ENCODE assay signal across 15 cellular contexts in genomic region chr7:13851756-13852155, GRCh38.
DNase-seq lines count a peak whose midpoint lies in the region; ATAC-seq and TF ChIP-seq lines count a peak whose summit lies in the region.
"Had no signal": no experiment of that assay in that cellular context is flagged by ENCODE, and none has a peak within 500 bp of the region (broad histone marks: within the 10 kb centered on the region; RNA-seq: fewer than 3 reads in every experiment).

No MANE protein-coding gene starts in this region.

- no peak overlapping the region for H3K9ac ChIP-seq in Karpas-422 (ENCODE audit: low read length)

- no peak for TF ChIP-seq CTCF in kidney epithelial cell (IDR thresholded peaks at IDR 0.05; ENCODE audit: insufficient read depth, low read length, poor library complexity, severe bottlenecking)

- H3K27ac ChIP-seq in Karpas-422 (ENCODE audit: low read length): no peak overlapping the region
- H3K27ac ChIP-seq: gastroesophageal sphincter, prostate gland, thoracic aorta had no signal

- intact Hi-C loops in activated T-helper 2 cell treated with anti-CD3 and anti-CD28 coated beads, Interferon-gamma antibody, Interleukin-2, Interleukin-4, amounts not matched to agents 10 μg/mL and 5 μg/mL and 100 μg/mL, durations not matched to agents 14 hours and 24 hours and 36 hours (cut with micrococcal nuclease): loop anchor here (5.0 kb wide), 2 partner anchors 56 to 141 kb away; no protein-coding TSS in a partner anchor

- H3K27me3 ChIP-seq in kidney epithelial cell (ENCODE audit: control insufficient read depth, insufficient read depth, low read length): no peaks in the 10 kb centered on the region
- H3K27me3 ChIP-seq in Karpas-422 (ENCODE audit: low read length): no peaks in the 10 kb centered on the region
- H3K27me3 ChIP-seq: gastroesophageal sphincter had no signal

- no peaks in the 10 kb centered on the region for H3K9me3 Mint-ChIP-seq in activated T-helper 2 cell treated with anti-CD3 and anti-CD28 coated beads, Interferon-gamma antibody, Interleukin-2, Interleukin-4, amounts not matched to agents 10 μg/mL and 5 μg/mL and 100 μg/mL, durations not matched to agents 14 hours and 24 hours and 36 hours
- no peaks in the 10 kb centered on the region for H3K9me3 Mint-ChIP-seq in stimulated activated effector memory CD8-positive, alpha-beta T cell treated with anti-CD3 and anti-CD28 coated beads, Interleukin-12 subunit alpha, Interleukin-12 subunit beta, amount 100 ng/mL, for 72 hours

- no peak overlapping the region for H3K4me2 ChIP-seq in Karpas-422 (ENCODE audit: low read depth, low read length, poor library complexity, severe bottlenecking)

- H3K36me3 ChIP-seq in kidney epithelial cell (ENCODE audit: control insufficient read depth, insufficient read depth, low read length): no peaks in the 10 kb centered on the region
- no peaks in the 10 kb centered on the region for H3K36me3 ChIP-seq in Karpas-422 (ENCODE audit: insufficient read depth, low read length)
- H3K36me3 ChIP-seq: gastroesophageal sphincter, prostate gland, thoracic aorta had no signal

- H2AFZ ChIP-seq in Karpas-422 (ENCODE audit: low read length): no peak overlapping the region

- no peak overlapping the region for H3K4me3 ChIP-seq in kidney epithelial cell (ENCODE audit: low read depth, low read length)
- H3K4me3 ChIP-seq in Karpas-422 (ENCODE audit: low read length): no peak overlapping the region
- H3K4me3 ChIP-seq: gastroesophageal sphincter, prostate gland, thoracic aorta had no signal

- no peak for ATAC-seq in stimulated activated effector memory CD8-positive, alpha-beta T cell treated with anti-CD3 and anti-CD28 coated beads, Interleukin-12 subunit alpha, Interleukin-12 subunit beta, amount 100 ng/mL, for 72 hours
- ATAC-seq: gastroesophageal sphincter had no signal

- peaks cover 1% of the 10 kb centered on the region for H3K27me3 Mint-ChIP-seq in activated T-helper 2 cell treated with anti-CD3 and anti-CD28 coated beads, Interferon-gamma antibody, Interleukin-2, Interleukin-4, amounts not matched to agents 10 μg/mL and 5 μg/mL and 100 μg/mL, durations not matched to agents 14 hours and 24 hours and 36 hours (ENCODE audit: low read depth)

- H3K27ac Mint-ChIP-seq in activated T-helper 2 cell treated with anti-CD3 and anti-CD28 coated beads, Interferon-gamma antibody, Interleukin-2, Interleukin-4, amounts not matched to agents 10 μg/mL and 5 μg/mL and 100 μg/mL, durations not matched to agents 14 hours and 24 hours and 36 hours: no peak overlapping the region
- H3K27ac Mint-ChIP-seq in stimulated activated effector memory CD8-positive, alpha-beta T cell treated with anti-CD3 and anti-CD28 coated beads, Interleukin-12 subunit alpha, Interleukin-12 subunit beta, amount 100 ng/mL, for 72 hours: no peak overlapping the region

- peaks cover 8% of the 10 kb centered on the region for H3K4me1 ChIP-seq in Karpas-422 (ENCODE audit: low read length)
- H3K4me1 ChIP-seq: prostate gland had no signal

- peak; percentile 74 for DNase-seq in COR-L47 (lab: John Stamatoyannopoulos, UW)
- peak; percentile 63 for DNase-seq in NCI-H1436 treated with DMSO at 0.1 percent for 48 hours (lab: John Stamatoyannopoulos, UW)
- DNase-seq in amniotic epithelial cell (ENCODE audit: low read depth): peak; percentile 87
- DNase-seq in kidney epithelial cell (ENCODE audit: low read depth): peak; percentile 14
- no peak for DNase-seq in MV-4-11 (lab: John Stamatoyannopoulos, UW)
- DNase-seq in activated T-helper 2 cell treated with anti-CD3 and anti-CD28 coated beads, Interferon-gamma antibody, Interleukin-2, Interleukin-4, amounts not matched to agents 10 μg/mL and 5 μg/mL and 100 μg/mL, durations not matched to agents 14 hours and 24 hours and 36 hours (ENCODE audit: low spot score): no peak
- no peak for DNase-seq in Karpas-422
- DNase-seq in stimulated activated effector memory CD8-positive, alpha-beta T cell treated with anti-CD3 and anti-CD28 coated beads, Interleukin-12 subunit alpha, Interleukin-12 subunit beta, amount 100 ng/mL, for 72 hours (ENCODE audit: low spot score in 2 of 2): no peak
- DNase-seq: activated CD4-positive, CD25-positive, alpha-beta regulatory T cell treated with anti-CD3 and anti-CD28 coated beads, Interleukin-2, amount 50 U/mL, for 72 hours; CD4-positive, CD25-positive, alpha-beta regulatory T cell; NCI-H1694 treated with DMSO at 0.1 percent for 48 hours; Right ventricle myocardium superior had no signal

- no peaks in the 10 kb centered on the region for H4K20me1 ChIP-seq in Karpas-422 (ENCODE audit: insufficient read depth, low read depth, low read length)

- H3K9me2 ChIP-seq in Karpas-422 (replicated peaks; ENCODE audit: insufficient read depth, low read length): no peaks in the 10 kb centered on the region

- H3K36me3 Mint-ChIP-seq in activated T-helper 2 cell treated with anti-CD3 and anti-CD28 coated beads, Interferon-gamma antibody, Interleukin-2, Interleukin-4, amounts not matched to agents 10 μg/mL and 5 μg/mL and 100 μg/mL, durations not matched to agents 14 hours and 24 hours and 36 hours (ENCODE audit: low read depth): no peaks in the 10 kb centered on the region
- no peaks in the 10 kb centered on the region for H3K36me3 Mint-ChIP-seq in stimulated activated effector memory CD8-positive, alpha-beta T cell treated with anti-CD3 and anti-CD28 coated beads, Interleukin-12 subunit alpha, Interleukin-12 subunit beta, amount 100 ng/mL, for 72 hours
- H3K36me3 Mint-ChIP-seq: CD4-positive, CD25-positive, alpha-beta regulatory T cell had no signal

- H3K4me3 Mint-ChIP-seq in activated T-helper 2 cell treated with anti-CD3 and anti-CD28 coated beads, Interferon-gamma antibody, Interleukin-2, Interleukin-4, amounts not matched to agents 10 μg/mL and 5 μg/mL and 100 μg/mL, durations not matched to agents 14 hours and 24 hours and 36 hours (ENCODE audit: low read depth): no peak overlapping the region
- H3K4me3 Mint-ChIP-seq in stimulated activated effector memory CD8-positive, alpha-beta T cell treated with anti-CD3 and anti-CD28 coated beads, Interleukin-12 subunit alpha, Interleukin-12 subunit beta, amount 100 ng/mL, for 72 hours: no peak overlapping the region
- H3K4me3 Mint-ChIP-seq: CD4-positive, CD25-positive, alpha-beta regulatory T cell had no signal

- no peaks in the 10 kb centered on the region for H3K9me3 ChIP-seq in Karpas-422 (ENCODE audit: low read length)
- H3K9me3 ChIP-seq: gastroesophageal sphincter, prostate gland, thoracic aorta had no signal

- H3K79me2 ChIP-seq in Karpas-422 (ENCODE audit: low read length): no peaks in the 10 kb centered on the region

- H3K4me1 Mint-ChIP-seq in activated T-helper 2 cell treated with anti-CD3 and anti-CD28 coated beads, Interferon-gamma antibody, Interleukin-2, Interleukin-4, amounts not matched to agents 10 μg/mL and 5 μg/mL and 100 μg/mL, durations not matched to agents 14 hours and 24 hours and 36 hours (ENCODE audit: low read depth): peaks cover 18% of the 10 kb centered on the region
- peaks cover 28% of the 10 kb centered on the region for H3K4me1 Mint-ChIP-seq in stimulated activated effector memory CD8-positive, alpha-beta T cell treated with anti-CD3 and anti-CD28 coated beads, Interleukin-12 subunit alpha, Interleukin-12 subunit beta, amount 100 ng/mL, for 72 hours

Comparison
In these comparisons a context has a peak if more than half of its experiments do, and no peak if none do; other contexts are left out.
1. DNase-seq: peak in COR-L47 (single experiment), NCI-H1436 treated with DMSO at 0.1 percent for 48 hours (single experiment), amniotic epithelial cell (single experiment) and kidney epithelial cell (single experiment); none in MV-4-11 (single experiment), activated T-helper 2 cell treated with anti-CD3 and anti-CD28 coated beads, Interferon-gamma antibody, Interleukin-2, Interleukin-4, amounts not matched to agents 10 μg/mL and 5 μg/mL and 100 μg/mL, durations not matched to agents 14 hours and 24 hours and 36 hours (single experiment), Karpas-422 (single experiment) and stimulated activated effector memory CD8-positive, alpha-beta T cell treated with anti-CD3 and anti-CD28 coated beads, Interleukin-12 subunit alpha, Interleukin-12 subunit beta, amount 100 ng/mL, for 72 hours (0 of 2).